32 cellular contexts compared by ENCODE assay signal in genomic region chr6:149198265-149198664, GRCh38.
"Had no signal": no experiment of that assay in that cellular context is flagged by ENCODE, and none has a peak within 500 bp of the region (broad histone marks: within the 10 kb centered on the region; RNA-seq: fewer than 3 reads in every experiment).

No MANE protein-coding gene starts in this region.

- FAIRE-seq: small intestine had no signal

- H3K27ac Mint-ChIP-seq: nephron progenitor cell; progenitor cell of endocrine pancreas; stimulated activated memory B cell treated with anti-CD40 and anti-IgM and Interleukin-4, amounts not matched to agents 10 μg/mL and 1 μg/mL and 100 μg/mL, for 72 hours; stimulated activated naive CD8-positive, alpha-beta T cell treated with anti-CD3 and anti-CD28 coated beads, Interleukin-15, amount 100 ng/mL, for 72 hours; type B pancreatic cell had no signal

- H2AFZ ChIP-seq: parathyroid adenoma had no signal

- H3K4me3 Mint-ChIP-seq: naive thymus-derived CD8-positive, alpha-beta T cell; natural killer cell treated with Interleukin-12 subunit alpha and Interleukin-12 subunit beta and Interleukin-15 and Interleukin-18, amount 100 ng/mL, for 72 hours; nephron progenitor cell; neural crest cell; stimulated activated memory B cell treated with anti-CD40 and anti-IgM and Interleukin-4, amounts not matched to agents 10 μg/mL and 1 μg/mL and 100 μg/mL, for 72 hours; stimulated activated naive CD8-positive, alpha-beta T cell treated with anti-CD3 and anti-CD28 coated beads, Interleukin-15, amount 100 ng/mL, for 72 hours; type B pancreatic cell had no signal

- H3K36me3 ChIP-seq: neutrophil, ovary, right lobe of liver, sigmoid colon, suprapubic skin, tibial artery, transverse colon, upper lobe of right lung, uterus had no signal

- H3K27me3 Mint-ChIP-seq: naive thymus-derived CD8-positive, alpha-beta T cell; natural killer cell treated with Interleukin-12 subunit alpha and Interleukin-12 subunit beta and Interleukin-15 and Interleukin-18, amount 100 ng/mL, for 72 hours; stimulated activated memory B cell treated with anti-CD40 and anti-IgM and Interleukin-4, amounts not matched to agents 10 μg/mL and 1 μg/mL and 100 μg/mL, for 72 hours; stimulated activated naive CD8-positive, alpha-beta T cell treated with anti-CD3 and anti-CD28 coated beads, Interleukin-15, amount 100 ng/mL, for 72 hours; type B pancreatic cell had no signal

- H3K4me3 ChIP-seq: ovary, psoas muscle, right lobe of liver, sigmoid colon, suprapubic skin, testis, tibial artery, transverse colon, upper lobe of right lung, uterus had no signal

- H3K27ac ChIP-seq: neutrophil, ovary, parathyroid adenoma, psoas muscle, right lobe of liver, sigmoid colon, suprapubic skin, testis, tibial artery, transverse colon, upper lobe of right lung, uterus had no signal

- H3K4me1 ChIP-seq: parathyroid adenoma, psoas muscle, right lobe of liver, suprapubic skin, testis, tibial artery, transverse colon, upper lobe of right lung, uterus had no signal

- H3K9me3 ChIP-seq: neutrophil, ovary, testis, tibial artery, uterus had no signal

- ATAC-seq: naive thymus-derived CD8-positive, alpha-beta T cell; natural killer cell treated with Interleukin-12 subunit alpha and Interleukin-12 subunit beta and Interleukin-15 and Interleukin-18, amount 100 ng/mL, for 72 hours; psoas muscle; right cardiac atrium; right lobe of liver; stimulated activated memory B cell treated with anti-CD40 and anti-IgM and Interleukin-4, amounts not matched to agents 10 μg/mL and 1 μg/mL and 100 μg/mL, for 72 hours; stimulated activated naive CD8-positive, alpha-beta T cell treated with anti-CD3 and anti-CD28 coated beads, Interleukin-15, amount 100 ng/mL, for 72 hours; stimulated activated naive CD8-positive, alpha-beta T cell treated with anti-CD3 and anti-CD28 coated beads, Interleukin-15, Interleukin-2, amounts not matched to agents 100 U/mL and 50 U/mL, for 24 hours; upper lobe of right lung had no signal

- H3K79me2 ChIP-seq: parathyroid adenoma had no signal

- H3K27me3 ChIP-seq: neutrophil, ovary, right lobe of liver, sigmoid colon, suprapubic skin, testis, tibial artery, transverse colon, upper lobe of right lung, uterus had no signal

- H3K9ac ChIP-seq: parathyroid adenoma had no signal

- DNase-seq: naive thymus-derived CD8-positive, alpha-beta T cell; nephron progenitor cell; nucleus accumbens; ovary; posterior cingulate gyrus; psoas muscle; right cardiac atrium; right lobe of liver; sigmoid colon; small intestine; stimulated activated CD4-positive, alpha-beta T cell treated with anti-CD3 and anti-CD28 coated beads, Interleukin-12 subunit alpha, Interleukin-12 subunit beta, amount 100 ng/mL, for 4 hours; stimulated activated CD4-positive, alpha-beta T cell treated with anti-CD3 and anti-CD28 coated beads, Interleukin-1b, Interleukin-23, amount 100 ng/mL, for 48 hours; stimulated activated CD4-positive, alpha-beta T cell treated with anti-CD3 and anti-CD28 coated beads, Interleukin-4, amount 100 ng/mL, for 1 hour; stimulated activated CD4-positive, alpha-beta T cell treated with anti-CD3 and anti-CD28 coated beads, Interleukin-4, amount 100 ng/mL, for 4 hours; stimulated activated CD8-positive, alpha-beta memory T cell treated with anti-CD3 and anti-CD28 coated beads, Interleukin-4, amount 100 ng/mL, for 48 hours; stimulated activated naive CD4-positive, alpha-beta T cell; stimulated activated naive CD8-positive, alpha-beta T cell treated with anti-CD3 and anti-CD28 coated beads, Interleukin-15, amount 100 ng/mL, for 72 hours; stimulated activated naive CD8-positive, alpha-beta T cell treated with anti-CD3 and anti-CD28 coated beads, Interleukin-15, Interleukin-2, amounts not matched to agents 100 U/mL and 50 U/mL, for 24 hours; substantia nigra; testis; tibial artery; transverse colon; upper lobe of right lung; uterus had no signal

- H3K36me3 Mint-ChIP-seq: stimulated activated memory B cell treated with anti-CD40 and anti-IgM and Interleukin-4, amounts not matched to agents 10 μg/mL and 1 μg/mL and 100 μg/mL, for 72 hours; type B pancreatic cell had no signal
